ENCODE assay signal across 10 cellular contexts in genomic region chr3:107410606-107411005, GRCh38. TPM values are rescaled to one million over a fixed set of nuclear protein-coding genes. Genes with fewer than 3 reads are reported as not detected.
"Had no signal": no experiment of that assay in that cellular context is flagged by ENCODE, and none has a peak within 500 bp of the region (broad histone marks: within the 10 kb centered on the region; RNA-seq: fewer than 3 reads in every experiment).

No MANE protein-coding gene starts in this region.

- FAIRE-seq: H1, H54, HTR-8/SVneo, K562 had no signal

- H3K4me3 ChIP-seq: GM23338, K562 had no signal

- DNase-seq: H9, HCEC 1CT, IMR-90, KG1 had no signal

- H2AFZ ChIP-seq: GM23338 had no signal

- ATAC-seq: GM23338, K562 had no signal

- H3K4me2 ChIP-seq: GM23338 had no signal

RNA-seq across cellular contexts. Expression of gene CCDC54, which starts 33.4 kb away (rescaled TPM):
- total RNA-seq: GM23338, H1, H9, HT-29, IMR-90, K562 had no signal
- polyA plus RNA-seq: GM23338, H1, IMR-90, K562 had no signal
